Comparison of ENCODE assay signal across 1 cellular context in genomic region chr20:63963348-63963741, GRCh38.
TF ChIP-seq lines count a peak whose summit lies in the region.

No MANE protein-coding gene starts in this region.

TF ChIP-seq in K562, 482 proteins besides CTCF, POLR2A, EP300 and RAD21:
- TF ChIP-seq THAP12 (CRISPR knock-in tag; IDR thresholded peaks at IDR 0.05), result no peak
- TF ChIP-seq KAT7 (CRISPR knock-in tag; IDR thresholded peaks at IDR 0.05; ENCODE audit: borderline replicate concordance), result no peak
- no peak for TF ChIP-seq SAP30 (IDR thresholded peaks at IDR 0.05; ENCODE audit: borderline replicate concordance, insufficient read depth, low read depth, low read length, poor library complexity, severe bottlenecking)
- peak; percentile 28; the same call in 1 of the 2 replicates for TF ChIP-seq NR2C1 (IDR thresholded peaks at IDR 0.05)
- no peak for TF ChIP-seq NR2C1 (tag; IDR thresholded peaks at IDR 0.05)
- no peak for TF ChIP-seq E2F6 (IDR thresholded peaks at IDR 0.05; ENCODE audit: borderline replicate concordance in 1 of 2, extremely low read depth in 1 of 2, insufficient read depth in 1 of 2, insufficient read length in 1 of 2, low read depth in 1 of 2, low read length in 1 of 2, poor library complexity in 1 of 2, severe bottlenecking in 1 of 2)
